ENCODE assay signal across 26 cellular contexts in the genomic region with DNA sequence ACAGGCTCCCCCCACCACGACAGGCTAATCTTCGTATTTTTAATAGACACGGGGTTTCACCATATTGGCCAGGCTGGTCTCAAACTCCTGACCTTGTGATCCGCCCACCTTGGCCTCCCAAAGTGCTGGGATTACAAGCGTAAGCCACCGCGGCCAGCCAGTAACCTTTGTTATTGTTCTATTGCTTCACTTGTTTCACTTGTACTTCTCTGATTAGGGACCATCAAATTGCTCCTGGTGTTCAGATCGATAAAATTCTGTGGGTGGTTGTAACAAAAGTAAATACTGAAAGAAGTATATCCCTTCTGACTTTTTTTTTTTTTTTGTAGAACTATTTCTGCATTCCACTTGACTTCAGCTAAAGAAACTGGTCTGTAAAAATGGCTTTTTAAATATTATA.
"Had no signal": no experiment of that assay in that cellular context is flagged by ENCODE, and none has a peak within 500 bp of the region (broad histone marks: within the 10 kb centered on the region; RNA-seq: fewer than 3 reads in every experiment).

No MANE protein-coding gene starts in this region.

- H3K9me3 ChIP-seq: gastrocnemius medialis, neutrophil, pancreas, suprapubic skin, transverse colon, upper lobe of right lung, uterus had no signal

- H3K36me3 ChIP-seq: gastrocnemius medialis, neutrophil, pancreas, suprapubic skin, transverse colon, upper lobe of right lung, uterus had no signal

- H3K27me3 ChIP-seq: gastrocnemius medialis, neutrophil, pancreas, suprapubic skin, transverse colon, upper lobe of right lung, uterus had no signal

- ATAC-seq: esophagus mucosa; gastrocnemius medialis; mucosa of descending colon; natural killer cell treated with Interleukin-12 subunit alpha and Interleukin-12 subunit beta and Interleukin-15 and Interleukin-18, amount 100 ng/mL, for 72 hours; pancreas; sciatic nerve; stimulated activated naive CD8-positive, alpha-beta T cell treated with anti-CD3 and anti-CD28 coated beads, Interleukin-15, amount 100 ng/mL, for 72 hours; upper lobe of right lung had no signal

- H3K27ac ChIP-seq: epithelial cell of prostate, gastrocnemius medialis, neutrophil, pancreas, suprapubic skin, transverse colon, upper lobe of right lung, uterus had no signal

- H3K4me3 ChIP-seq: gastrocnemius medialis, mucosa of descending colon, pancreas, smooth muscle cell, suprapubic skin, transverse colon, upper lobe of right lung, uterus had no signal

- DNase-seq: effector CD8-positive, alpha-beta T cell; endodermal cell; foreskin fibroblast; gastrocnemius medialis; head of caudate nucleus; mesenchymal stem cell; mucosa of descending colon; naive B cell; pancreas; retina; stimulated activated CD4-positive, alpha-beta T cell treated with anti-CD3 and anti-CD28 coated beads, Interleukin-12 subunit alpha, Interleukin-12 subunit beta, amount 100 ng/mL, for 4 hours; stimulated activated CD4-positive, alpha-beta T cell treated with anti-CD3 and anti-CD28 coated beads, Interleukin-1b, Interleukin-23, amount 100 ng/mL, for 48 hours; stimulated activated CD4-positive, alpha-beta T cell treated with anti-CD3 and anti-CD28 coated beads, Interleukin-4, amount 100 ng/mL, for 1 hour; stimulated activated CD8-positive, alpha-beta memory T cell treated with anti-CD3 and anti-CD28 coated beads, Interleukin-4, amount 100 ng/mL, for 48 hours; stimulated activated naive CD4-positive, alpha-beta T cell; stimulated activated naive CD8-positive, alpha-beta T cell treated with anti-CD3 and anti-CD28 coated beads, Interleukin-15, amount 100 ng/mL, for 72 hours; transverse colon; upper lobe of right lung; uterus had no signal

- H3K4me1 ChIP-seq: gastrocnemius medialis, pancreas, suprapubic skin, transverse colon, upper lobe of right lung, uterus had no signal
